ENCODE assay signal across 25 cellular contexts in genomic region chr4:35711127-35711526, GRCh38.
DNase-seq lines count a peak whose midpoint lies in the region; ATAC-seq, FAIRE-seq and TF ChIP-seq lines count a peak whose summit lies in the region.
"Had no signal": no experiment of that assay in that cellular context is flagged by ENCODE, and none has a peak within 500 bp of the region (broad histone marks: within the 10 kb centered on the region; RNA-seq: fewer than 3 reads in every experiment).

No MANE protein-coding gene starts in this region.

- intact Hi-C loops in kidney (cut with DNase I): no loop called here

- FAIRE-seq in A204.1 (lab: Jason Lieb, UNC) (peak; percentile 96), RCC 7860 (lab: Jason Lieb, UNC) (peak; percentile 76), colon (lab: Jason Lieb, UNC) (peak; percentile 73), kidney (lab: Jason Lieb, UNC) (peak; percentile 56), urothelium cell line (lab: Jason Lieb, UNC) (no peak)
- FAIRE-seq: A549, GM12891, GM18507, H1 had no signal

- H3K36me3 ChIP-seq in kidney (ENCODE audit: control insufficient read depth in 1 of 2, insufficient read depth in 2 of 2, low read length in 2 of 2): no peaks in the 10 kb centered on the region

- H3K4me1 ChIP-seq in kidney (ENCODE audit: control insufficient read depth in 1 of 2, insufficient read depth in 1 of 2, low read depth in 1 of 2, low read length in 2 of 2): no peaks in the 10 kb centered on the region
- H3K4me1 ChIP-seq: A549 had no signal

- TF ChIP-seq CTCF in kidney (IDR thresholded peaks at IDR 0.05; ENCODE audit: borderline replicate concordance, extremely low read depth, insufficient read depth): no peak

- H3K4me3 ChIP-seq in kidney (ENCODE audit: low read length in 2 of 2): no peak overlapping the region
- H3K4me3 ChIP-seq: A549, GM23248 had no signal

- no peak overlapping the region for H3K9ac ChIP-seq in kidney (ENCODE audit: low read length in 2 of 2)
- H3K9ac ChIP-seq: GM23248 had no signal

- H3K27ac ChIP-seq in kidney (ENCODE audit: low read depth in 2 of 2, low read length in 2 of 2): no peak overlapping the region
- H3K27ac ChIP-seq: 22Rv1, A549, GM23248 had no signal

- DNase-seq in RCC 7860 (ENCODE audit: low spot score) (no peak), kidney (no peak), DMS53 (lab: John Stamatoyannopoulos, UW) (no peak), NCI-H446 (lab: John Stamatoyannopoulos, UW) (no peak), urothelium cell line (ENCODE audit: low spot score) (no peak)
- DNase-seq: ACHN; C1 segment of cervical spinal cord; Calu3; CD4-positive, alpha-beta memory T cell; COR-L47; DMS153; DMS79; EL; GF-D8; GM23248; H9 had no signal

- ATAC-seq in GM18517 (IDR thresholded peaks at IDR 0.05; ENCODE audit: unreplicated experiment): no peak
- ATAC-seq: A549, HCT116 had no signal

- peaks cover 0 to 10% of the 10 kb centered on the region in 2 donors for H3K9me3 ChIP-seq in kidney (ENCODE audit: control insufficient read depth in 1 of 2, low read length in 2 of 2)
- H3K9me3 ChIP-seq: A549 had no signal
